In the genomic region with DNA sequence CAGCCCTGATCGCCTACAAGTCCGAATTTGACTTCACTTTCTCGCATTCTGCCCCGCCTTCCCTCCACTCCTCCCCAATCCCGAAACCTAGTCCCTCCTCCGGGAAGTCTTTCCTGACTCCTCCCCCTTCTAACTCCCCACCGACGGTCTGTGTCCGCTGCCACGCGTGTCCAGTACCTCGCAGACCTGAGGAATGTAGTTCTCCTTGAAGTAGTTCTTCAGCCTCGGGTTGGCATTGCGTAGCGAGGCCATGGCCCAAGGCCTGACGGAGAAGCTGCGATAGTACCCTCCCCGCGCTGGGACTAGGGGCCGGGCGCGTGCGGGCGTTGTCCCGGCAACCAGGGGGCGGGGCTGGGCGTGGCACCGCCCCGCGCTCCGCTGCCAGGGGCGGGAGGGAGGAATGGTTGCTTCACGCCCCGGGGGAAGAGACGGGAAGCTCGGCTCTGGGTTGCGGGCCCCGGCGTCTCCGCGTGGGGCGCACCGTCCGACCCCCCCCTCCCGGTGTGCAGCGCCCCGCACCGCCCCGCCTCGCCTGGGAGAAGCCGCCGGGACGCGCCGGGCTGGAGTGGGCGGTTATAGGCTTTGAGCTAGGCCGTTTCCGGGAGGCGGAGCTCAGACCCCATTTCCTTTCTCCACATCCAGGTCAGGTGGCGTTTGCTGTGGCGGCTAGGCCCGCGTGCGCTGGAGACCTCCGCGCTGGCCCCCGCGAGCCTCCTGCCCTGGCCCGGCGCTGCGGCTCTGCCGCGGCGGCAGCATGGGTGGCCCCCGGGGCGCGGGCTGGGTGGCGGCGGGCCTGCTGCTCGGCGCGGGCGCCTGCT, we compare ENCODE assay signal across 1 cellular context.
TF ChIP-seq lines count a peak whose summit lies in the region.

A gene (plus strand): TSS at position 622 of the 818 bp plus-strand sequence. CDS start 133 bp downstream, at position 755.
A gene (minus strand): TSS at position 278 of the 818 bp plus-strand sequence.

TF ChIP-seq in K562, 482 proteins besides CTCF, POLR2A, EP300 and RAD21 (continued from another document):
- TF ChIP-seq, protein P1, sequence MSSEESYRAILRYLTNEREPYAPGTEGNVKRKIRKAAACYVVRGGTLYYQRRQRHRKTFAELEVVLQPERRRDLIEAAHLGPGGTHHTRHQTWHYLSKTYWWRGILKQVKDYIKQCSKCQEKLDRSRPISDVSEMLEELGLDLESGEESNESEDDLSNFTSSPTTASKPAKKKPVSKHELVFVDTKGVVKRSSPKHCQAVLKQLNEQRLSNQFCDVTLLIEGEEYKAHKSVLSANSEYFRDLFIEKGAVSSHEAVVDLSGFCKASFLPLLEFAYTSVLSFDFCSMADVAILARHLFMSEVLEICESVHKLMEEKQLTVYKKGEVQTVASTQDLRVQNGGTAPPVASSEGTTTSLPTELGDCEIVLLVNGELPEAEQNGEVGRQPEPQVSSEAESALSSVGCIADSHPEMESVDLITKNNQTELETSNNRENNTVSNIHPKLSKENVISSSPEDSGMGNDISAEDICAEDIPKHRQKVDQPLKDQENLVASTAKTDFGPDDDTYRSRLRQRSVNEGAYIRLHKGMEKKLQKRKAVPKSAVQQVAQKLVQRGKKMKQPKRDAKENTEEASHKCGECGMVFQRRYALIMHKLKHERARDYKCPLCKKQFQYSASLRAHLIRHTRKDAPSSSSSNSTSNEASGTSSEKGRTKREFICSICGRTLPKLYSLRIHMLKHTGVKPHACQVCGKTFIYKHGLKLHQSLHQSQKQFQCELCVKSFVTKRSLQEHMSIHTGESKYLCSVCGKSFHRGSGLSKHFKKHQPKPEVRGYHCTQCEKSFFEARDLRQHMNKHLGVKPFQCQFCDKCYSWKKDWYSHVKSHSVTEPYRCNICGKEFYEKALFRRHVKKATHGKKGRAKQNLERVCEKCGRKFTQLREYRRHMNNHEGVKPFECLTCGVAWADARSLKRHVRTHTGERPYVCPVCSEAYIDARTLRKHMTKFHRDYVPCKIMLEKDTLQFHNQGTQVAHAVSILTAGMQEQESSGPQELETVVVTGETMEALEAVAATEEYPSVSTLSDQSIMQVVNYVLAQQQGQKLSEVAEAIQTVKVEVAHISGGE (CRISPR knock-in tag; IDR thresholded peaks at IDR 0.05), result peak in 1 of 3 experiments; percentile 84; a peak in 3 of 6 replicates
- TF ChIP-seq MYBL2 (IDR thresholded peaks at IDR 0.05; ENCODE audit: low read depth) (no peak), MYBL2 (CRISPR knock-in tag; IDR thresholded peaks at IDR 0.05; ENCODE audit: borderline replicate concordance) (no peak), HSF4 (CRISPR knock-in tag; IDR thresholded peaks at IDR 0.05; ENCODE audit: borderline replicate concordance) (no peak), XRCC5 (IDR thresholded peaks at IDR 0.05; ENCODE audit: low read depth, low read length) (no peak; the same call in none of the 2 replicates), L3MBTL2 (IDR thresholded peaks at IDR 0.05) (peak; percentile 67; the same call in 1 of the 2 replicates), LARP7 (IDR thresholded peaks at IDR 0.05) (no peak), PHTF2 (CRISPR knock-in tag; IDR thresholded peaks at IDR 0.05) (no peak), SMARCE1 (IDR thresholded peaks at IDR 0.05) (no peak), ARID1B (IDR thresholded peaks at IDR 0.05) (0 out of 2 replicates have a peak, but pooled peaks have one; percentile 45), ZFX (CRISPR knock-in tag; IDR thresholded peaks at IDR 0.05) (peak; percentile 89), KLF1 (tag; IDR thresholded peaks at IDR 0.05) (peak; percentile 81), ZNF174 (CRISPR knock-in tag; IDR thresholded peaks at IDR 0.05) (no peak), YY1 (IDR thresholded peaks at IDR 0.05; ENCODE audit: borderline replicate concordance in 1 of 3, control insufficient read depth in 1 of 3, extremely low read depth in 1 of 3, insufficient read depth in 3 of 3, insufficient read length in 1 of 3, insufficient replicate concordance in 2 of 3, low read depth in 1 of 3, low read length in 2 of 3) (peak in 1 of 3 experiments; percentile 78), FOXM1 (IDR thresholded peaks at IDR 0.05; ENCODE audit: low read depth) (no peak), FOXM1 (CRISPR knock-in tag; IDR thresholded peaks at IDR 0.05; ENCODE audit: low read depth) (no peak), THRAP3 (IDR thresholded peaks at IDR 0.05; ENCODE audit: borderline replicate concordance) (no peak), MTA1 (IDR thresholded peaks at IDR 0.05; ENCODE audit: borderline replicate concordance) (0 out of 2 replicates have a peak, but pooled peaks have one; percentile 87), CBX3 (IDR thresholded peaks at IDR 0.05; ENCODE audit: borderline replicate concordance in 1 of 2, low read length in 2 of 2) (no peak)
- TF ChIP-seq, protein P2, sequence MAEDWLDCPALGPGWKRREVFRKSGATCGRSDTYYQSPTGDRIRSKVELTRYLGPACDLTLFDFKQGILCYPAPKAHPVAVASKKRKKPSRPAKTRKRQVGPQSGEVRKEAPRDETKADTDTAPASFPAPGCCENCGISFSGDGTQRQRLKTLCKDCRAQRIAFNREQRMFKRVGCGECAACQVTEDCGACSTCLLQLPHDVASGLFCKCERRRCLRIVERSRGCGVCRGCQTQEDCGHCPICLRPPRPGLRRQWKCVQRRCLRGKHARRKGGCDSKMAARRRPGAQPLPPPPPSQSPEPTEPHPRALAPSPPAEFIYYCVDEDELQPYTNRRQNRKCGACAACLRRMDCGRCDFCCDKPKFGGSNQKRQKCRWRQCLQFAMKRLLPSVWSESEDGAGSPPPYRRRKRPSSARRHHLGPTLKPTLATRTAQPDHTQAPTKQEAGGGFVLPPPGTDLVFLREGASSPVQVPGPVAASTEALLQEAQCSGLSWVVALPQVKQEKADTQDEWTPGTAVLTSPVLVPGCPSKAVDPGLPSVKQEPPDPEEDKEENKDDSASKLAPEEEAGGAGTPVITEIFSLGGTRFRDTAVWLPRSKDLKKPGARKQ (CRISPR knock-in tag; IDR thresholded peaks at IDR 0.05), result no peak
- TF ChIP-seq, protein P3, sequence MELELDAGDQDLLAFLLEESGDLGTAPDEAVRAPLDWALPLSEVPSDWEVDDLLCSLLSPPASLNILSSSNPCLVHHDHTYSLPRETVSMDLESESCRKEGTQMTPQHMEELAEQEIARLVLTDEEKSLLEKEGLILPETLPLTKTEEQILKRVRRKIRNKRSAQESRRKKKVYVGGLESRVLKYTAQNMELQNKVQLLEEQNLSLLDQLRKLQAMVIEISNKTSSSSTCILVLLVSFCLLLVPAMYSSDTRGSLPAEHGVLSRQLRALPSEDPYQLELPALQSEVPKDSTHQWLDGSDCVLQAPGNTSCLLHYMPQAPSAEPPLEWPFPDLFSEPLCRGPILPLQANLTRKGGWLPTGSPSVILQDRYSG (tag; conservative IDR thresholded peaks at IDR 0.05; ENCODE audit: low read depth), result no peak
- TF ChIP-seq, protein P4, sequence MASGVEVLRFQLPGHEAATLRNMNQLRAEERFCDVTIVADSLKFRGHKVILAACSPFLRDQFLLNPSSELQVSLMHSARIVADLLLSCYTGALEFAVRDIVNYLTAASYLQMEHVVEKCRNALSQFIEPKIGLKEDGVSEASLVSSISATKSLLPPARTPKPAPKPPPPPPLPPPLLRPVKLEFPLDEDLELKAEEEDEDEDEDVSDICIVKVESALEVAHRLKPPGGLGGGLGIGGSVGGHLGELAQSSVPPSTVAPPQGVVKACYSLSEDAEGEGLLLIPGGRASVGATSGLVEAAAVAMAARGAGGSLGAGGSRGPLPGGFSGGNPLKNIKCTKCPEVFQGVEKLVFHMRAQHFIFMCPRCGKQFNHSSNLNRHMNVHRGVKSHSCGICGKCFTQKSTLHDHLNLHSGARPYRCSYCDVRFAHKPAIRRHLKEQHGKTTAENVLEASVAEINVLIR (CRISPR knock-in tag; IDR thresholded peaks at IDR 0.05), result no peak
